ENCODE assay signal across 9 cellular contexts in genomic region chr13:41554626-41555386, GRCh38.
DNase-seq lines count a peak whose midpoint lies in the region; ATAC-seq and TF ChIP-seq lines count a peak whose summit lies in the region.
"Had no signal": no experiment of that assay in that cellular context is flagged by ENCODE, and none has a peak within 500 bp of the region (broad histone marks: within the 10 kb centered on the region; RNA-seq: fewer than 3 reads in every experiment).

No MANE protein-coding gene starts in this region.

- H3F3A ChIP-seq in smooth muscle cell (ENCODE audit: low read depth): no peaks in the 10 kb centered on the region

- in situ Hi-C loops in G401 (cut with HindIII; ENCODE audit: low sequenced_read_pairs): no loop called here

- CTCF ChIA-PET in OCI-LY7 (lab: Charles Lee; ENCODE audit: unreplicated experiment): interaction anchor here (0.7 to 1.1 kb wide), 3 partner anchors 9 to 98 kb away, joined by 3 to 5 read pairs (median 4); no protein-coding TSS in a partner anchor

- no TSS peak for BruUV-seq in OCI-LY7 (replicated peaks; lab: Mats Ljungman, UMichigan)

- H3K36me3 ChIP-seq in OCI-LY7 (ENCODE audit: insufficient read depth, low read length) (no peaks in the 10 kb centered on the region), smooth muscle cell (ENCODE audit: low read depth) (no peaks in the 10 kb centered on the region)

- H3K9me3 ChIP-seq in OCI-LY7 (ENCODE audit: low read length) (no peaks in the 10 kb centered on the region), smooth muscle cell (replicated peaks; ENCODE audit: low read depth) (no peaks in the 10 kb centered on the region)

- intact Hi-C loops in OCI-LY7 (cut with micrococcal nuclease; ENCODE audit: unreplicated experiment): loop anchor here (2.0 kb wide), 3 partner anchors 36 to 96 kb away; no protein-coding TSS in a partner anchor

- H3K4me3 ChIP-seq in OCI-LY7 (ENCODE audit: low read depth, low read length, poor library complexity, severe bottlenecking): peak overlapping the region; percentile 32
- H3K4me3 ChIP-seq in smooth muscle cell: no peak overlapping the region

- H4K20me1 ChIP-seq in OCI-LY7 (ENCODE audit: insufficient read depth, low read length): no peaks in the 10 kb centered on the region
- H4K20me1 ChIP-seq in smooth muscle cell (ENCODE audit: low read depth): no peaks in the 10 kb centered on the region

- peak overlapping the region; percentile 75 for H3K4me2 ChIP-seq in OCI-LY7 (ENCODE audit: low read length)
- H3K4me2 ChIP-seq in smooth muscle cell: no peak overlapping the region

- TF ChIP-seq CTCF in OCI-LY7 (conservative IDR thresholded peaks at IDR 0.05; ENCODE audit: low read length) (0 out of 2 replicates have a peak, but pooled peaks have one; percentile 21), smooth muscle cell (IDR thresholded peaks at IDR 0.05; ENCODE audit: borderline replicate concordance, insufficient read depth, poor library complexity, severe bottlenecking) (no peak)

- H3K79me2 ChIP-seq in OCI-LY7 (ENCODE audit: insufficient read depth, low read depth, low read length) (no peaks in the 10 kb centered on the region), smooth muscle cell (ENCODE audit: low read depth) (no peaks in the 10 kb centered on the region)

- 95% methylated on average over 10 of the region's 10 CpGs for WGBS in smooth muscle cell (ENCODE audit: low lambda C conversion rate)

- H3K4me1 ChIP-seq in OCI-LY7 (ENCODE audit: insufficient read depth, low read length, poor library complexity, severe bottlenecking): peaks cover 46% of the 10 kb centered on the region
- no peaks in the 10 kb centered on the region for H3K4me1 ChIP-seq in smooth muscle cell (ENCODE audit: low read depth)

- H3K9ac ChIP-seq in smooth muscle cell (ENCODE audit: low read depth): no peak overlapping the region

- DNase-seq in ELR (ENCODE audit: low read depth) (peak; percentile 22), OCI-LY7 (ENCODE audit: low spot score) (peak; percentile 89), DMS153 (lab: John Stamatoyannopoulos, UW) (no peak), SW480 (ENCODE audit: low spot score) (no peak), smooth muscle cell (lab: John Stamatoyannopoulos, UW; ENCODE audit: unreplicated experiment) (no peak), G401 (ENCODE audit: low spot score) (no peak)

- H3K27ac ChIP-seq in OCI-LY7 (ENCODE audit: low read depth, low read length, poor library complexity, severe bottlenecking) (peak overlapping the region; percentile 77), smooth muscle cell (ENCODE audit: low read depth) (no peak overlapping the region)
- H3K27ac ChIP-seq: HL-60 had no signal

- ATAC-seq in GM18909 (IDR thresholded peaks at IDR 0.05; ENCODE audit: poor library complexity, unreplicated experiment): peak; percentile 92
- peak; percentile 63 for ATAC-seq in HG02840 (IDR thresholded peaks at IDR 0.05; ENCODE audit: low FRiP score, unreplicated experiment)

- H3K27me3 ChIP-seq in smooth muscle cell (ENCODE audit: low read depth): no peaks in the 10 kb centered on the region

- H2AFZ ChIP-seq in OCI-LY7 (ENCODE audit: low read length): peak overlapping the region; percentile 91
- H2AFZ ChIP-seq in smooth muscle cell (ENCODE audit: low read depth): no peak overlapping the region

- POLR2A ChIA-PET in OCI-LY7 (lab: Charles Lee): interaction anchor here (0.7 to 2.1 kb wide), 8 partner anchors 9 to 95 kb away, joined by 3 to 14 read pairs (median 4); no protein-coding TSS in a partner anchor

- H3K9me2 ChIP-seq in OCI-LY7 (ENCODE audit: insufficient read depth, low read length): no peaks in the 10 kb centered on the region

Comparison
In these comparisons a context has a peak if more than half of its experiments do, and no peak if none do; other contexts are left out.
1. DNase-seq: peak in ELR (single experiment) and OCI-LY7 (single experiment); none in DMS153 (single experiment), SW480 (single experiment), smooth muscle cell (single experiment) and G401 (single experiment).